ENCODE assay signal across 17 cellular contexts in genomic region chr9:129222691-129223218, GRCh38. TPM values are rescaled to one million over a fixed set of nuclear protein-coding genes. Genes with fewer than 3 reads are reported as not detected.
DNase-seq lines count a peak whose midpoint lies in the region; ATAC-seq and TF ChIP-seq lines count a peak whose summit lies in the region.
"Had no signal": no experiment of that assay in that cellular context is flagged by ENCODE, and none has a peak within 500 bp of the region (broad histone marks: within the 10 kb centered on the region; RNA-seq: fewer than 3 reads in every experiment).

No MANE protein-coding gene starts in this region.

- H3K4me1 ChIP-seq in right cardiac atrium (ENCODE audit: control insufficient read depth, insufficient read depth, low read length) (no peaks in the 10 kb centered on the region), heart right ventricle (peaks cover 1 to 31% (median 14%) of the 10 kb centered on the region in 9 donors)

- H3K4me3 ChIP-seq in right cardiac atrium (ENCODE audit: low read length) (no peak overlapping the region), heart right ventricle (no peak overlapping the region)
- H3K4me3 ChIP-seq: PC-9 had no signal

- no peaks in the 10 kb centered on the region for H3K27me3 Mint-ChIP-seq in activated naive CD8-positive, alpha-beta T cell treated with anti-CD3 and anti-CD28 coated beads, Interleukin-2, amount 50 U/mL, for 24 hours
- H3K27me3 Mint-ChIP-seq in naive thymus-derived CD8-positive, alpha-beta T cell = no peaks in the 10 kb centered on the region

- no peak overlapping the region for H3K4me3 Mint-ChIP-seq in activated naive CD8-positive, alpha-beta T cell treated with anti-CD3 and anti-CD28 coated beads, Interleukin-2, amount 50 U/mL, for 24 hours
- H3K4me3 Mint-ChIP-seq in naive thymus-derived CD8-positive, alpha-beta T cell = peak overlapping the region in 5 of 10 donors; percentile 33 to 73 (median 51)
- H3K4me3 Mint-ChIP-seq: HFFc6 had no signal

- no peak for TF ChIP-seq CTCF in heart right ventricle (IDR thresholded peaks at IDR 0.05)

- DNase-seq in right cardiac atrium (peak in 2 of 3 donors; percentile 16 to 32), heart right ventricle (no peak), NOMO-1 treated with DMSO at 0.1 percent for 48 hours (lab: John Stamatoyannopoulos, UW; ENCODE audit: unreplicated experiment) (no peak), NCI-H146 treated with DMSO at 0.1 percent for 48 hours (lab: John Stamatoyannopoulos, UW; ENCODE audit: unreplicated experiment) (no peak)
- DNase-seq in activated naive CD8-positive, alpha-beta T cell treated with anti-CD3 and anti-CD28 coated beads, Interleukin-2, amount 50 U/mL, for 24 hours = no peak
- DNase-seq in naive thymus-derived CD8-positive, alpha-beta T cell = no peak
- DNase-seq: ACHN, AML-193, Caco-2, DMS153, HFFc6, NCI-H1436, NCI-H2029 treated with DMSO at 0.1 percent for 48 hours, NCI-H510A, NCI-H774, PC-9 had no signal

- peak overlapping the region; percentile 18 for H3K27ac Mint-ChIP-seq in activated naive CD8-positive, alpha-beta T cell treated with anti-CD3 and anti-CD28 coated beads, Interleukin-2, amount 50 U/mL, for 24 hours
- peak overlapping the region in 7 of 10 donors; percentile 9 to 77 (median 62) for H3K27ac Mint-ChIP-seq in naive thymus-derived CD8-positive, alpha-beta T cell
- H3K27ac Mint-ChIP-seq: HFFc6 had no signal

- intact Hi-C loops in right cardiac atrium (cut with DNase I) (no loop called here), heart right ventricle (cut with DNase I) (no loop called here)

- no peaks in the 10 kb centered on the region for H3K36me3 Mint-ChIP-seq in activated naive CD8-positive, alpha-beta T cell treated with anti-CD3 and anti-CD28 coated beads, Interleukin-2, amount 50 U/mL, for 24 hours (ENCODE audit: low read depth)
- no peaks in the 10 kb centered on the region for H3K36me3 Mint-ChIP-seq in naive thymus-derived CD8-positive, alpha-beta T cell

- H3K9me3 ChIP-seq in right cardiac atrium (ENCODE audit: control insufficient read depth, low read length) (no peaks in the 10 kb centered on the region), heart right ventricle (no peaks in the 10 kb centered on the region)
- H3K9me3 ChIP-seq: Caco-2 had no signal

- POLR2A ChIA-PET in naive thymus-derived CD8-positive, alpha-beta T cell (lab: Charles Lee) = interaction anchor here (1.1 to 3.3 kb wide), 7 partner anchors 11 to 45 kb away, joined by 3 to 26 read pairs (median 6); partner anchors contain the start of gene IER5L

- peaks cover 39% of the 10 kb centered on the region for H3K4me1 Mint-ChIP-seq in activated naive CD8-positive, alpha-beta T cell treated with anti-CD3 and anti-CD28 coated beads, Interleukin-2, amount 50 U/mL, for 24 hours
- H3K4me1 Mint-ChIP-seq in naive thymus-derived CD8-positive, alpha-beta T cell = peaks cover 23 to 67% (median 53%) of the 10 kb centered on the region in 4 donors

- WGBS in right cardiac atrium = 93% methylated on average over 21 of the region's 21 CpGs
- WGBS in heart right ventricle, 2 donors = 94% methylated on average over 21 of the region's 21 CpGs

- H3K36me3 ChIP-seq in heart right ventricle = no peaks in the 10 kb centered on the region

- no peaks in the 10 kb centered on the region for H3K9me3 Mint-ChIP-seq in activated naive CD8-positive, alpha-beta T cell treated with anti-CD3 and anti-CD28 coated beads, Interleukin-2, amount 50 U/mL, for 24 hours
- no peaks in the 10 kb centered on the region for H3K9me3 Mint-ChIP-seq in naive thymus-derived CD8-positive, alpha-beta T cell
- H3K9me3 Mint-ChIP-seq: HFFc6 had no signal

- no peaks in the 10 kb centered on the region for H3K27me3 ChIP-seq in right cardiac atrium (ENCODE audit: control insufficient read depth, insufficient read depth)
- no peaks in the 10 kb centered on the region for H3K27me3 ChIP-seq in heart right ventricle

- no peak overlapping the region for H3K27ac ChIP-seq in right cardiac atrium (ENCODE audit: low read length)
- H3K27ac ChIP-seq in heart right ventricle = no peak overlapping the region
- H3K27ac ChIP-seq: PC-9 had no signal

- ATAC-seq in right cardiac atrium = no peak
- ATAC-seq in heart right ventricle = no peak
- no peak for ATAC-seq in activated naive CD8-positive, alpha-beta T cell treated with anti-CD3 and anti-CD28 coated beads, Interleukin-2, amount 50 U/mL, for 24 hours
- no peak for ATAC-seq in naive thymus-derived CD8-positive, alpha-beta T cell
- no peak for ATAC-seq in HG02571 (IDR thresholded peaks at IDR 0.05; ENCODE audit: unreplicated experiment)

RNA-seq across cellular contexts. Expression of gene IER5L, which starts 44.7 kb away (rescaled TPM):
- total RNA-seq in right cardiac atrium (1 to 10 TPM; 6.7 to 9.4 (median 8.7) TPM), heart right ventricle (10 to 100 TPM in 1 of 10 donors, 1 to 10 TPM in 9; 1.2 to 13.7 (median 5.6) TPM)
- polyA plus RNA-seq in right cardiac atrium (10.4 TPM), heart right ventricle (10 to 100 TPM in 1 of 2 donors, 1 to 10 TPM in 1; 5.0 to 26.3 TPM)
- total RNA-seq in naive thymus-derived CD8-positive, alpha-beta T cell = 1 to 10 TPM; 7.5 to 8.8 TPM
- polyA plus RNA-seq in naive thymus-derived CD8-positive, alpha-beta T cell = under 1 TPM in 2 of 3 donors, not detected in 1; 0.05 to 0.49 TPM

Comparison
In these comparisons a context has a peak if more than half of its experiments do, and no peak if none do; other contexts are left out.
1. DNase-seq: peak in right cardiac atrium (2 of 3); none in heart right ventricle (0 of 2), activated naive CD8-positive, alpha-beta T cell treated with anti-CD3 and anti-CD28 coated beads, Interleukin-2, amount 50 U/mL, for 24 hours (single experiment), naive thymus-derived CD8-positive, alpha-beta T cell (0 of 10), NOMO-1 treated with DMSO at 0.1 percent for 48 hours (single experiment) and NCI-H146 treated with DMSO at 0.1 percent for 48 hours (single experiment).